Comparison of ENCODE assay signal across 26 cellular contexts in genomic region chr2:23423873-23424680, GRCh38. TPM values are rescaled to one million over a fixed set of nuclear protein-coding genes. Genes with fewer than 3 reads are reported as not detected.
DNase-seq lines count a peak whose midpoint lies in the region; ATAC-seq, FAIRE-seq and TF ChIP-seq lines count a peak whose summit lies in the region.
"Had no signal": no experiment of that assay in that cellular context is flagged by ENCODE, and none has a peak within 500 bp of the region (broad histone marks: within the 10 kb centered on the region; RNA-seq: fewer than 3 reads in every experiment).

No MANE protein-coding gene starts in this region.

- intact Hi-C loops in HepG2 (cut with micrococcal nuclease; ENCODE audit: unreplicated experiment) (no loop called here), right lobe of liver (cut with DNase I) (no loop called here), ovary (cut with DNase I) (no loop called here), MCF 10A (cut with micrococcal nuclease) (no loop called here)

- H3K27ac Mint-ChIP-seq in MCF 10A (ENCODE audit: low read depth, unreplicated experiment), result no peak overlapping the region
- H3K27ac Mint-ChIP-seq: activated CD8-positive, alpha-beta T cell treated with anti-CD3 and anti-CD28 coated beads, Interleukin-2, amount 10 ng/mL, durations not matched to agents 7 days and 5 days; immature natural killer cell; stimulated activated effector memory CD8-positive, alpha-beta T cell treated with anti-CD3 and anti-CD28 coated beads, Interleukin-12 subunit alpha, Interleukin-12 subunit beta, amount 100 ng/mL, for 72 hours had no signal

- no peak overlapping the region for H3K4me3 Mint-ChIP-seq in MCF 10A (ENCODE audit: unreplicated experiment)
- H3K4me3 Mint-ChIP-seq: activated CD8-positive, alpha-beta T cell treated with anti-CD3 and anti-CD28 coated beads, Interleukin-2, amount 10 ng/mL, durations not matched to agents 7 days and 5 days; immature natural killer cell; stimulated activated effector memory CD8-positive, alpha-beta T cell treated with anti-CD3 and anti-CD28 coated beads, Interleukin-12 subunit alpha, Interleukin-12 subunit beta, amount 100 ng/mL, for 72 hours had no signal

- peaks cover 30% of the 10 kb centered on the region for H3K4me1 Mint-ChIP-seq in MCF 10A (ENCODE audit: insufficient read depth, unreplicated experiment)
- H3K4me1 Mint-ChIP-seq: immature natural killer cell; stimulated activated effector memory CD8-positive, alpha-beta T cell treated with anti-CD3 and anti-CD28 coated beads, Interleukin-12 subunit alpha, Interleukin-12 subunit beta, amount 100 ng/mL, for 72 hours had no signal

- H3K4me2 ChIP-seq in HepG2 (ENCODE audit: low read depth, low read length), result no peak overlapping the region

- CTCF ChIA-PET in HepG2 (lab: Yijun Ruan, JAX; ENCODE audit: low intra/inter-chr PET ratio, low total read pairs) (no interaction called here), MCF 10A (lab: Yijun Ruan, JAX) (interaction anchor here (1.0 to 1.6 kb wide), 2 partner anchors 9 to 11 kb away, joined by 3 to 5 read pairs; no protein-coding TSS in a partner anchor)

- H3K9me3 ChIP-seq in HepG2 (ENCODE audit: low read length) (no peaks in the 10 kb centered on the region), right lobe of liver (no peaks in the 10 kb centered on the region), muscle layer of colon (ENCODE audit: low read length) (no peaks in the 10 kb centered on the region), ovary (no peaks in the 10 kb centered on the region), small intestine (ENCODE audit: control insufficient read depth, low read depth) (no peaks in the 10 kb centered on the region)
- H3K9me3 ChIP-seq: BE2C, body of pancreas, prostate gland had no signal

- TF ChIP-seq CTCF in HepG2 (CRISPR knock-in tag; IDR thresholded peaks at IDR 0.05), result no peak
- TF ChIP-seq CTCF in right lobe of liver (IDR thresholded peaks at IDR 0.05), result no peak
- no peak for TF ChIP-seq CTCF in coronary artery (IDR thresholded peaks at IDR 0.05)
- TF ChIP-seq CTCF in ovary (IDR thresholded peaks at IDR 0.05), result no peak
- no peak for TF ChIP-seq CTCF in MCF 10A (IDR thresholded peaks at IDR 0.05; ENCODE audit: unreplicated experiment)

- no peak for DNase-seq in HepG2 (ENCODE audit: low spot score)
- DNase-seq in right lobe of liver, result no peak
- DNase-seq in coronary artery (ENCODE audit: low spot score), result peak; percentile 47
- DNase-seq in ureter (ENCODE audit: low spot score), result peak; percentile 29
- DNase-seq in ovary, result no peak
- DNase-seq in MCF 10A (ENCODE audit: unreplicated experiment), result no peak
- no peak for DNase-seq in small intestine
- DNase-seq: activated CD8-positive, alpha-beta T cell treated with anti-CD3 and anti-CD28 coated beads, Interleukin-2, amount 10 ng/mL, durations not matched to agents 7 days and 5 days; activated naive CD4-positive, alpha-beta T cell; BE2C; body of pancreas; DMS79; effector memory CD4-positive, alpha-beta T cell; foreskin keratinocyte; HCEC 1CT; immature natural killer cell; left ventricle myocardium superior; MM.1S; NCI-H1436; NCI-H82 had no signal

- in situ Hi-C loops in HepG2 (cut with HindIII; ENCODE audit: extremely low pct_ligation_motif_present, low pct_unique_long_range_greater_than_20kb), result no loop called here

- BruUV-seq in HepG2 (replicated peaks; lab: Mats Ljungman, UMichigan) (no TSS peak), MCF 10A (replicated peaks; lab: Mats Ljungman, UMichigan) (no TSS peak)

- H3K9ac ChIP-seq in HepG2 (ENCODE audit: insufficient read depth, low read depth, low read length) (no peak overlapping the region), muscle layer of colon (ENCODE audit: low read length) (no peak overlapping the region)

- no peak overlapping the region for H3K4me3 ChIP-seq in HepG2 (replicated peaks in 1 of 3; ENCODE audit: insufficient read depth in 1 of 3, low read depth in 2 of 3, low read length in 3 of 3)
- H3K4me3 ChIP-seq in right lobe of liver, result no peak overlapping the region
- no peak overlapping the region for H3K4me3 ChIP-seq in coronary artery
- H3K4me3 ChIP-seq in muscle layer of colon (ENCODE audit: low read depth in 1 of 2, low read length in 2 of 2), result no peak overlapping the region
- H3K4me3 ChIP-seq in ovary, result no peak overlapping the region
- H3K4me3 ChIP-seq in small intestine (ENCODE audit: low read depth in 1 of 2, low read length in 2 of 2), result no peak overlapping the region
- H3K4me3 ChIP-seq: body of pancreas, prostate gland, skin epidermis had no signal

- peaks cover 0 to 6% of the 10 kb centered on the region in 2 experiments; a peak in 2 of 5 replicates for H3K27me3 ChIP-seq in HepG2 (ENCODE audit: control insufficient read depth in 1 of 2, insufficient read depth in 2 of 2, low read length in 2 of 2)
- no peaks in the 10 kb centered on the region for H3K27me3 ChIP-seq in right lobe of liver
- H3K27me3 ChIP-seq in muscle layer of colon (ENCODE audit: control insufficient read depth in 1 of 2, insufficient read depth in 2 of 2, low read length in 2 of 2), result no peaks in the 10 kb centered on the region
- no peaks in the 10 kb centered on the region for H3K27me3 ChIP-seq in ovary
- no peaks in the 10 kb centered on the region for H3K27me3 ChIP-seq in small intestine (ENCODE audit: control insufficient read depth in 2 of 2, insufficient read depth in 2 of 2, low read length in 2 of 2)
- H3K27me3 ChIP-seq: BE2C, body of pancreas, foreskin keratinocyte had no signal

- POLR2A ChIA-PET in HepG2 (lab: Yijun Ruan, JAX) (no interaction called here), MCF 10A (lab: Yijun Ruan, JAX) (interaction anchor here (0.7 to 2.9 kb wide), 3 partner anchors 9 to 292 kb away, joined by 3 to 7 read pairs (median 3); no protein-coding TSS in a partner anchor)

- H4K20me1 ChIP-seq in HepG2 (ENCODE audit: insufficient read depth, low read length), result no peaks in the 10 kb centered on the region

- no peak for TF ChIP-seq EP300 in HepG2 (IDR thresholded peaks at IDR 0.05; ENCODE audit: low read depth in 2 of 2, low read length in 2 of 2)
- no peak for TF ChIP-seq EP300 in HepG2 (CRISPR knock-in tag; IDR thresholded peaks at IDR 0.05; ENCODE audit: borderline replicate concordance)
- no peak for TF ChIP-seq EP300 in ovary (IDR thresholded peaks at IDR 0.05)

- no peak overlapping the region for H2AFZ ChIP-seq in HepG2 (ENCODE audit: low read length)

- H3K9me3 Mint-ChIP-seq in MCF 10A (ENCODE audit: unreplicated experiment), result no peaks in the 10 kb centered on the region
- H3K9me3 Mint-ChIP-seq: immature natural killer cell; stimulated activated effector memory CD8-positive, alpha-beta T cell treated with anti-CD3 and anti-CD28 coated beads, Interleukin-12 subunit alpha, Interleukin-12 subunit beta, amount 100 ng/mL, for 72 hours had no signal

- ATAC-seq in HepG2, result no peak
- ATAC-seq in right lobe of liver, result no peak
- ATAC-seq: activated CD8-positive, alpha-beta T cell treated with anti-CD3 and anti-CD28 coated beads, Interleukin-2, amount 10 ng/mL, durations not matched to agents 7 days and 5 days; body of pancreas; foreskin keratinocyte; left ventricle myocardium superior; stimulated activated effector memory CD8-positive, alpha-beta T cell treated with anti-CD3 and anti-CD28 coated beads, Interleukin-12 subunit alpha, Interleukin-12 subunit beta, amount 100 ng/mL, for 72 hours had no signal

- H3K36me3 ChIP-seq in HepG2 (replicated peaks in 1 of 2; ENCODE audit: control insufficient read depth in 1 of 2, insufficient read depth in 2 of 2, low read length in 2 of 2) (no peaks in the 10 kb centered on the region), right lobe of liver (no peaks in the 10 kb centered on the region), muscle layer of colon (ENCODE audit: insufficient read depth, low read length) (no peaks in the 10 kb centered on the region), ovary (no peaks in the 10 kb centered on the region), small intestine (ENCODE audit: control insufficient read depth in 2 of 2, insufficient read depth in 2 of 2, low read length in 2 of 2) (no peaks in the 10 kb centered on the region)
- H3K36me3 ChIP-seq: BE2C, prostate gland had no signal

- TF ChIP-seq RAD21 in HepG2 (CRISPR knock-in tag; IDR thresholded peaks at IDR 0.05), result no peak

- FAIRE-seq in HepG2 (lab: Jason Lieb, UNC) (no peak), small intestine (lab: Jason Lieb, UNC) (no peak)
- FAIRE-seq: GM12891 had no signal

- H3K4me1 ChIP-seq in HepG2 (ENCODE audit: insufficient read depth, low read length) (no peaks in the 10 kb centered on the region), right lobe of liver (peaks cover 0 to 5% (median 0%) of the 10 kb centered on the region in 4 donors), muscle layer of colon (ENCODE audit: insufficient read depth, low read length) (peaks cover 46% of the 10 kb centered on the region), ovary (ENCODE audit: insufficient read depth) (peaks cover 4% of the 10 kb centered on the region), small intestine (ENCODE audit: control insufficient read depth in 2 of 2, insufficient read depth in 1 of 2, low read depth in 1 of 2, low read length in 1 of 2) (no peaks in the 10 kb centered on the region)
- H3K4me1 ChIP-seq: BE2C, prostate gland had no signal

- WGBS in HepG2 (ENCODE audit: low lambda C conversion rate), result 56% methylated on average over 16 of the region's 16 CpGs
- 86% methylated on average over 12 of the region's 16 CpGs for WGBS in right lobe of liver (ENCODE audit: insufficient coverage, low coverage, low lambda C conversion rate, missing lambda C conversion rate)
- 92 to 95% (median 92%) methylated on average over 16 of the region's 16 CpGs for WGBS in ovary, 3 donors
- WGBS in small intestine, 3 donors, result 78 to 86% (median 82%) methylated on average over 16 of the region's 16 CpGs

- H3K36me3 Mint-ChIP-seq in MCF 10A (ENCODE audit: insufficient read depth, unreplicated experiment), result peaks cover 4% of the 10 kb centered on the region
- H3K36me3 Mint-ChIP-seq: immature natural killer cell; stimulated activated effector memory CD8-positive, alpha-beta T cell treated with anti-CD3 and anti-CD28 coated beads, Interleukin-12 subunit alpha, Interleukin-12 subunit beta, amount 100 ng/mL, for 72 hours had no signal

- H3K27ac ChIP-seq in HepG2 (ENCODE audit: extremely low read length, insufficient read depth, low read length) (no peak overlapping the region), right lobe of liver (no peak overlapping the region), coronary artery (no peak overlapping the region), muscle layer of colon (ENCODE audit: low read depth, low read length) (peak overlapping the region; percentile 41), ovary (no peak overlapping the region), small intestine (ENCODE audit: low read depth in 1 of 2, low read length in 1 of 2) (peak overlapping the region in 1 of 2 donors; percentile 11)
- H3K27ac ChIP-seq: body of pancreas, foreskin keratinocyte, prostate gland, skin epidermis, VCaP had no signal

- H3K79me2 ChIP-seq in HepG2 (ENCODE audit: insufficient read depth, low read length), result no peaks in the 10 kb centered on the region

- TF ChIP-seq POLR2A in HepG2 (IDR thresholded peaks at IDR 0.05; ENCODE audit: insufficient read depth in 1 of 2, low read depth in 2 of 2, low read length in 2 of 2), result no peak
- TF ChIP-seq POLR2A in right lobe of liver (IDR thresholded peaks at IDR 0.05), result no peak
- TF ChIP-seq POLR2A in ovary (IDR thresholded peaks at IDR 0.05), result no peak

- H3K27me3 Mint-ChIP-seq in MCF 10A (ENCODE audit: insufficient read depth, unreplicated experiment), result no peaks in the 10 kb centered on the region

RNA-seq across cellular contexts. Expression of gene KLHL29, which starts 39.1 kb away (rescaled TPM):
- not detected in 2 replicates for total RNA-seq in HepG2 (2016; rRNA removed; fragmentation: Illumina TruSeq; extraction: Trizol)
- not detected in 2 replicates for total RNA-seq in HepG2 (2016; cell fraction: cytosol; rRNA removed; fragmentation: Illumina TruSeq; extraction: Trizol; ENCODE audit: low read depth)
- not detected in 2 replicates for total RNA-seq in HepG2 (2016; cell fraction: insoluble cytoplasmic fraction; rRNA removed; fragmentation: Illumina TruSeq; extraction: Trizol)
- total RNA-seq in HepG2 (2016; cell fraction: membrane; rRNA removed; fragmentation: Illumina TruSeq; extraction: Trizol), result not detected in 2 replicates
- 0.12 TPM in 1 of 2 replicates, not detected in the other for total RNA-seq in HepG2 (2016; cell fraction: nucleus; rRNA removed; fragmentation: Illumina TruSeq; extraction: Trizol)
- polyA plus RNA-seq in HepG2 (2011; rRNA removed), result 0.01 and 0.03 TPM in 2 replicates
- polyA plus RNA-seq in HepG2 (2011; cell fraction: cytosol; rRNA removed), result 0.01 TPM in 2 replicates
- polyA plus RNA-seq in HepG2 (2011; cell fraction: nucleus; rRNA removed), result 0.03 and 0.11 TPM in 2 replicates
- 0.05 and 0.09 TPM in 2 replicates for polyA plus RNA-seq in HepG2 (2012)
- polyA plus RNA-seq in HepG2 (2016; cell fraction: cytosol; fragmentation: Illumina TruSeq; extraction: Trizol; ENCODE audit: low read depth), result not detected in 2 replicates
- not detected in 2 replicates for polyA plus RNA-seq in HepG2 (2016; cell fraction: insoluble cytoplasmic fraction; fragmentation: Illumina TruSeq; extraction: Trizol; ENCODE audit: low read depth)
- not detected in 2 replicates for polyA plus RNA-seq in HepG2 (2016; cell fraction: membrane; fragmentation: Illumina TruSeq; extraction: Trizol; ENCODE audit: low read depth)
- not detected in 2 replicates for polyA plus RNA-seq in HepG2 (2016; cell fraction: nucleus; fragmentation: Illumina TruSeq; extraction: Trizol; ENCODE audit: insufficient read depth, low read depth)
- 3.2 TPM in 1 of 2 replicates, not detected in the other for polyA minus RNA-seq in HepG2 (2011; rRNA and poly(A)+ RNA removed; ENCODE audit: low replicate concordance)
- 0.09 TPM in 1 of 2 replicates, not detected in the other for polyA minus RNA-seq in HepG2 (2011; cell fraction: cytosol; rRNA and poly(A)+ RNA removed)
- not detected in 2 replicates for polyA minus RNA-seq in HepG2 (2011; cell fraction: nucleus; rRNA and poly(A)+ RNA removed)
- 10 to 100 TPM in 2 of 6 experiments, 1 to 10 TPM in 4; 1.2 to 10.2 (median 6.4) TPM for total RNA-seq in right lobe of liver
- 16.8 TPM for total RNA-seq in ureter
- total RNA-seq in ovary, result 1 to 10 TPM; 3.0 to 6.6 (median 5.3) TPM
- polyA plus RNA-seq in ovary, result 1 to 10 TPM; 3.2 to 3.9 TPM
- total RNA-seq in MCF 10A (2022), result 36.3 and 43.1 TPM in 2 replicates
- polyA plus RNA-seq in small intestine, result 1 to 10 TPM in 1 of 3 donors, under 1 TPM in 2; 0.22 to 2.7 (median 0.27) TPM

Comparison
In these comparisons a context has a peak if more than half of its experiments do, and no peak if none do; other contexts are left out.
1. DNase-seq: peak in coronary artery (single experiment) and ureter (single experiment); none in HepG2 (single experiment), right lobe of liver (0 of 3), ovary (0 of 5), MCF 10A (single experiment) and small intestine (single experiment).